26 cellular contexts compared by ENCODE assay signal in the genomic region with DNA sequence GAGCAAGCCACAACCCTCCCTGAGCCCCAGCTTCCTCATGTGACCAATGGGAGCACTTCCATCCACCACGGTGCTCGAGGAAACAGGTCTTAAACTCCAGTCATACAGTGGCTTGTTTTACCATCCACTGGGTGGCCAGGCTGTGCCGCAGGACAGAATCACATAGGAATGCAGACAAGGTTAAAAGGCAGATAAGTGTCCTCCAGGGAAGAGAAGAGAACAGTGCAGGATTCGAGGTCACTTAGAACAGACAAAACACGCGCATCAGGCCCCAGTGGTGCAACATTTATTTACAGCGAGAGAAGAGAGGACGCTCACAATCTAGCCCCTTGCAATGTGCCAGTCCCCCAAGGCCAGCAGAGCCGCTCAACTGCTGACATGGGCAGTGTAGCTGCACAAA.
DNase-seq lines count a peak whose midpoint lies in the region; ATAC-seq, FAIRE-seq and TF ChIP-seq lines count a peak whose summit lies in the region.
"Had no signal": no experiment of that assay in that cellular context is flagged by ENCODE, and none has a peak within 500 bp of the region (broad histone marks: within the 10 kb centered on the region; RNA-seq: fewer than 3 reads in every experiment).

No MANE protein-coding gene starts in this region.

- H3K27me3 ChIP-seq in HepG2 (ENCODE audit: control insufficient read depth in 1 of 2, insufficient read depth in 2 of 2, low read length in 2 of 2) (peaks cover 0 to 15% of the 10 kb centered on the region in 2 experiments; a peak in 2 of 5 replicates), right lobe of liver (no peaks in the 10 kb centered on the region), heart right ventricle (peaks cover 0 to 6% (median 3%) of the 10 kb centered on the region in 7 donors), neuronal stem cell (ENCODE audit: control insufficient read depth in 3 of 3, insufficient read depth in 3 of 3, low read depth in 1 of 3, low read length in 3 of 3) (peaks cover 0 to 2% (median 0%) of the 10 kb centered on the region in 3 experiments)
- H3K27me3 ChIP-seq: MG63 had no signal

- H3K27ac Mint-ChIP-seq in activated CD8-positive, alpha-beta T cell treated with anti-CD3 and anti-CD28 coated beads for 36 hours, result no peak overlapping the region
- H3K27ac Mint-ChIP-seq in activated naive CD8-positive, alpha-beta T cell treated with anti-CD3 and anti-CD28 coated beads, Interleukin-2, amount 50 U/mL, for 24 hours, result no peak overlapping the region
- H3K27ac Mint-ChIP-seq: CD8-positive, alpha-beta T cell; H9 had no signal

- no peak overlapping the region for H2BK12ac ChIP-seq in neuronal stem cell (ENCODE audit: low read length)

- no peak overlapping the region for H2AK5ac ChIP-seq in neuronal stem cell (ENCODE audit: low read depth, low read length)

- H3K4me1 ChIP-seq in HepG2 (ENCODE audit: insufficient read depth, low read length), result peaks cover 10% of the 10 kb centered on the region
- H3K4me1 ChIP-seq in right lobe of liver, result no peaks in the 10 kb centered on the region
- H3K4me1 ChIP-seq in heart right ventricle, result peaks cover 0 to 7% (median 0%) of the 10 kb centered on the region in 9 donors
- H3K4me1 ChIP-seq in neuronal stem cell (ENCODE audit: control insufficient read depth in 2 of 2, insufficient read depth in 1 of 2, low read depth in 1 of 2, low read length in 2 of 2), result peaks cover 2 to 4% of the 10 kb centered on the region in 2 donors

- no peaks in the 10 kb centered on the region for H3K79me1 ChIP-seq in neuronal stem cell (ENCODE audit: low read depth, low read length)

- no peak overlapping the region for H3K4me3 Mint-ChIP-seq in activated CD8-positive, alpha-beta T cell treated with anti-CD3 and anti-CD28 coated beads for 36 hours
- H3K4me3 Mint-ChIP-seq in activated naive CD8-positive, alpha-beta T cell treated with anti-CD3 and anti-CD28 coated beads, Interleukin-2, amount 50 U/mL, for 24 hours, result no peak overlapping the region
- H3K4me3 Mint-ChIP-seq: CD8-positive, alpha-beta T cell; H9 had no signal

- peaks cover 7% of the 10 kb centered on the region for H3K27me3 Mint-ChIP-seq in activated CD8-positive, alpha-beta T cell treated with anti-CD3 and anti-CD28 coated beads for 36 hours
- H3K27me3 Mint-ChIP-seq in activated naive CD8-positive, alpha-beta T cell treated with anti-CD3 and anti-CD28 coated beads, Interleukin-2, amount 50 U/mL, for 24 hours, result peaks cover 7% of the 10 kb centered on the region

- DNase-seq in HepG2 (ENCODE audit: low spot score) (no peak), right lobe of liver (no peak), heart right ventricle (no peak), neuronal stem cell (ENCODE audit: low spot score) (no peak)
- no peak for DNase-seq in activated CD8-positive, alpha-beta T cell treated with anti-CD3 and anti-CD28 coated beads for 36 hours
- no peak for DNase-seq in activated naive CD8-positive, alpha-beta T cell treated with anti-CD3 and anti-CD28 coated beads, Interleukin-2, amount 50 U/mL, for 24 hours
- DNase-seq: C1 segment of cervical spinal cord; CD8-positive, alpha-beta T cell; DMS 273 treated with DMSO at 0.1 percent for 48 hours; DMS79 treated with DMSO at 0.1 percent for 48 hours; H9; IMR-90; KG1; MG63; NCI-H1105 treated with DMSO at 0.1 percent for 48 hours; NCI-H146; NCI-H1930; NCI-H2107; NCI-H446; NCI-H524 treated with DMSO at 0.1 percent for 48 hours; NCI-H774; PC-3; SHP77 had no signal

- TF ChIP-seq POLR2A in HepG2 (IDR thresholded peaks at IDR 0.05; ENCODE audit: insufficient read depth in 1 of 2, low read depth in 2 of 2, low read length in 2 of 2) (no peak), right lobe of liver (IDR thresholded peaks at IDR 0.05) (no peak)

- intact Hi-C loops in HepG2 (cut with micrococcal nuclease; ENCODE audit: unreplicated experiment), result no loop called here
- intact Hi-C loops in right lobe of liver (cut with DNase I), result no loop called here
- intact Hi-C loops in heart right ventricle (cut with DNase I), result no loop called here
- intact Hi-C loops in activated CD8-positive, alpha-beta T cell treated with anti-CD3 and anti-CD28 coated beads for 36 hours (cut with micrococcal nuclease), result no loop called here

- H3K14ac ChIP-seq in neuronal stem cell (ENCODE audit: low read length), result no peak overlapping the region

- no peak overlapping the region for H2BK5ac ChIP-seq in neuronal stem cell (ENCODE audit: low read length)

- no peak overlapping the region for H4K91ac ChIP-seq in neuronal stem cell (ENCODE audit: low read depth, low read length, poor library complexity)

- H3K9ac ChIP-seq in HepG2 (ENCODE audit: insufficient read depth, low read depth, low read length) (no peak overlapping the region), neuronal stem cell (ENCODE audit: low read depth, low read length, poor library complexity) (no peak overlapping the region)

- no peak overlapping the region for H2BK120ac ChIP-seq in neuronal stem cell (ENCODE audit: low read depth, low read length)

- no peak overlapping the region for H3K23ac ChIP-seq in neuronal stem cell (ENCODE audit: low read depth, low read length, poor library complexity)

- in situ Hi-C loops in HepG2 (cut with HindIII; ENCODE audit: extremely low pct_ligation_motif_present, low pct_unique_long_range_greater_than_20kb), result no loop called here

- H3K4me2 ChIP-seq in HepG2 (ENCODE audit: low read depth, low read length), result no peak overlapping the region
- no peak overlapping the region for H3K4me2 ChIP-seq in neuronal stem cell (ENCODE audit: insufficient read depth, low read length, poor library complexity, severe bottlenecking)

- H4K20me1 ChIP-seq in HepG2 (ENCODE audit: insufficient read depth, low read length), result no peaks in the 10 kb centered on the region

- no peak overlapping the region for H3K4me3 ChIP-seq in HepG2 (replicated peaks in 1 of 3; ENCODE audit: insufficient read depth in 1 of 3, low read depth in 2 of 3, low read length in 3 of 3)
- H3K4me3 ChIP-seq in right lobe of liver, result no peak overlapping the region
- no peak overlapping the region for H3K4me3 ChIP-seq in heart right ventricle
- no peak overlapping the region for H3K4me3 ChIP-seq in neuronal stem cell (ENCODE audit: low read length in 2 of 2)
- H3K4me3 ChIP-seq: MG63 had no signal

- no peaks in the 10 kb centered on the region for H3K79me2 ChIP-seq in HepG2 (ENCODE audit: insufficient read depth, low read length)

- FAIRE-seq in HepG2 (lab: Jason Lieb, UNC), result no peak
- FAIRE-seq: GM12892, GM19239 had no signal

- ATAC-seq in HepG2 (0 out of 3 replicates have a peak, but pooled peaks have one; percentile 24), right lobe of liver (no peak), heart right ventricle (peak in 6 of 8 donors; percentile 60 to 82 (median 64)), GM18907 (IDR thresholded peaks at IDR 0.05; ENCODE audit: unreplicated experiment) (no peak)
- no peak for ATAC-seq in activated CD8-positive, alpha-beta T cell treated with anti-CD3 and anti-CD28 coated beads for 36 hours
- ATAC-seq in activated naive CD8-positive, alpha-beta T cell treated with anti-CD3 and anti-CD28 coated beads, Interleukin-2, amount 50 U/mL, for 24 hours, result no peak
- ATAC-seq: CD8-positive, alpha-beta T cell; PC-3 had no signal

- no peak overlapping the region for H4K8ac ChIP-seq in neuronal stem cell (ENCODE audit: low read depth, low read length)

- TF ChIP-seq CTCF in HepG2 (CRISPR knock-in tag; IDR thresholded peaks at IDR 0.05), result no peak
- TF ChIP-seq CTCF in right lobe of liver (IDR thresholded peaks at IDR 0.05), result no peak
- TF ChIP-seq CTCF in heart right ventricle (IDR thresholded peaks at IDR 0.05), result peak in 3 of 9 donors; percentile 7 to 20 (median 16)
- no peak for TF ChIP-seq CTCF in activated CD8-positive, alpha-beta T cell treated with anti-CD3 and anti-CD28 coated beads for 36 hours (IDR thresholded peaks at IDR 0.05)

- no peak overlapping the region for H2BK15ac ChIP-seq in neuronal stem cell (ENCODE audit: low read length)

- no peaks in the 10 kb centered on the region for H3K4me1 Mint-ChIP-seq in activated CD8-positive, alpha-beta T cell treated with anti-CD3 and anti-CD28 coated beads for 36 hours (ENCODE audit: low read depth)
- H3K4me1 Mint-ChIP-seq in activated naive CD8-positive, alpha-beta T cell treated with anti-CD3 and anti-CD28 coated beads, Interleukin-2, amount 50 U/mL, for 24 hours, result no peaks in the 10 kb centered on the region

- H3K18ac ChIP-seq in neuronal stem cell (ENCODE audit: low read length), result peak overlapping the region; percentile 24

- POLR2A ChIA-PET in HepG2 (lab: Yijun Ruan, JAX), result no interaction called here
- POLR2A ChIA-PET in activated CD8-positive, alpha-beta T cell treated with anti-CD3 and anti-CD28 coated beads for 36 hours (lab: Charles Lee), result interaction anchor here (1.4 kb wide), 1 partner anchor 13 kb away, joined by 3 read pairs; no protein-coding TSS in a partner anchor

- no peak overlapping the region for H2AFZ ChIP-seq in HepG2 (ENCODE audit: low read length)
- H2AFZ ChIP-seq in neuronal stem cell (ENCODE audit: low read length), result no peak overlapping the region

- H3K4ac ChIP-seq in neuronal stem cell (ENCODE audit: low read length), result no peak overlapping the region

- CTCF ChIA-PET in HepG2 (lab: Yijun Ruan, JAX; ENCODE audit: low intra/inter-chr PET ratio, low total read pairs), result no interaction called here
- CTCF ChIA-PET in activated CD8-positive, alpha-beta T cell treated with anti-CD3 and anti-CD28 coated beads for 36 hours (lab: Charles Lee), result no interaction called here

- no peaks in the 10 kb centered on the region for H3K36me3 ChIP-seq in HepG2 (replicated peaks in 1 of 2; ENCODE audit: control insufficient read depth in 1 of 2, insufficient read depth in 2 of 2, low read length in 2 of 2)
- no peaks in the 10 kb centered on the region for H3K36me3 ChIP-seq in right lobe of liver
- H3K36me3 ChIP-seq in heart right ventricle, result no peaks in the 10 kb centered on the region
- no peaks in the 10 kb centered on the region for H3K36me3 ChIP-seq in neuronal stem cell (replicated peaks in 1 of 2; ENCODE audit: control insufficient read depth in 2 of 2, insufficient read depth in 2 of 2, low read length in 2 of 2)
- H3K36me3 ChIP-seq: MG63 had no signal

- no peaks in the 10 kb centered on the region for H3K9me3 ChIP-seq in HepG2 (ENCODE audit: low read length)
- no peaks in the 10 kb centered on the region for H3K9me3 ChIP-seq in right lobe of liver
- no peaks in the 10 kb centered on the region for H3K9me3 ChIP-seq in heart right ventricle
- no peaks in the 10 kb centered on the region for H3K9me3 ChIP-seq in neuronal stem cell (replicated peaks in 1 of 2; ENCODE audit: control insufficient read depth in 2 of 2, insufficient read depth in 1 of 2, low read depth in 1 of 2, low read length in 2 of 2)
- H3K9me3 ChIP-seq: MG63 had no signal

- TF ChIP-seq EP300 in HepG2 (IDR thresholded peaks at IDR 0.05; ENCODE audit: low read depth in 2 of 2, low read length in 2 of 2) (no peak), HepG2 (CRISPR knock-in tag; IDR thresholded peaks at IDR 0.05; ENCODE audit: borderline replicate concordance) (no peak)

- TF ChIP-seq RAD21 in HepG2 (CRISPR knock-in tag; IDR thresholded peaks at IDR 0.05), result no peak

- no peaks in the 10 kb centered on the region for H3K9me3 Mint-ChIP-seq in activated CD8-positive, alpha-beta T cell treated with anti-CD3 and anti-CD28 coated beads for 36 hours
- H3K9me3 Mint-ChIP-seq in activated naive CD8-positive, alpha-beta T cell treated with anti-CD3 and anti-CD28 coated beads, Interleukin-2, amount 50 U/mL, for 24 hours, result no peaks in the 10 kb centered on the region
- H3K9me3 Mint-ChIP-seq: CD8-positive, alpha-beta T cell; H9 had no signal

- H3K27ac ChIP-seq in HepG2 (ENCODE audit: extremely low read length, insufficient read depth, low read length), result no peak overlapping the region
- no peak overlapping the region for H3K27ac ChIP-seq in right lobe of liver
- no peak overlapping the region for H3K27ac ChIP-seq in heart right ventricle
- H3K27ac ChIP-seq in neuronal stem cell (replicated peaks; ENCODE audit: low read length), result no peak overlapping the region

- no TSS peak for BruUV-seq in HepG2 (replicated peaks; lab: Mats Ljungman, UMichigan)

- WGBS in HepG2 (ENCODE audit: low lambda C conversion rate), result 28% methylated on average over 9 of the region's 9 CpGs
- 47% methylated on average over 7 of the region's 9 CpGs for WGBS in right lobe of liver (ENCODE audit: insufficient coverage, low coverage, low lambda C conversion rate, missing lambda C conversion rate)
- WGBS in heart right ventricle, 2 donors, result 42 to 46% methylated on average over 9 of the region's 9 CpGs
- no CpG with 5 or more reads among the region's 9 CpGs for WGBS in neuronal stem cell (ENCODE audit: extremely low coverage in 2 of 2, insufficient read length in 2 of 2, insufficient replicate concordance in 1 of 2), 2 donors

- no peaks in the 10 kb centered on the region for H3K36me3 Mint-ChIP-seq in activated CD8-positive, alpha-beta T cell treated with anti-CD3 and anti-CD28 coated beads for 36 hours (ENCODE audit: low read depth)
- H3K36me3 Mint-ChIP-seq in activated naive CD8-positive, alpha-beta T cell treated with anti-CD3 and anti-CD28 coated beads, Interleukin-2, amount 50 U/mL, for 24 hours (ENCODE audit: low read depth), result no peaks in the 10 kb centered on the region
- H3K36me3 Mint-ChIP-seq: CD8-positive, alpha-beta T cell had no signal

Comparison
In these comparisons a context has a peak if more than half of its experiments do, and no peak if none do; other contexts are left out.
1. ATAC-seq: peak in HepG2 (single experiment) and heart right ventricle (6 of 8); none in right lobe of liver (0 of 4), activated CD8-positive, alpha-beta T cell treated with anti-CD3 and anti-CD28 coated beads for 36 hours (single experiment), activated naive CD8-positive, alpha-beta T cell treated with anti-CD3 and anti-CD28 coated beads, Interleukin-2, amount 50 U/mL, for 24 hours (single experiment) and GM18907 (single experiment).